9 cellular contexts compared by ENCODE assay signal in the genomic region with DNA sequence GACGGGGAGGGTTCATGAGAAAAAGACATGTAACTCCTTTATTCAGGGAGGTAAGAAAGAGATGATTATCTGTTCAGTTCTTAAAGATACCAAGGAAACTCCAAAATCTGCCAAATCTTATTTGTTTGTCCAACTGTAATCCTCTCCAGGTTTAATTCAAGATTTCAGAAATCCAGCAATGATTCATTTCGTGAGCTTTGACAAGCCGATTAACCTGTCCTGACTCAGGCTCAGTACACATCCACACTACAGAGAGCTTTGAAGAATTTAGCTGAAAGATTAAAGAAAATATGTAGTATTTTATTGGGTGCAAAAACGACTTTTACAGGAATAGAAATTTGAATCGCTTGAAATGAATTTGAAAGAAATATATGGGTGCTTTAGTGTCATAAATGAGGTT. TPM values are rescaled to one million over a fixed set of nuclear protein-coding genes. Genes with fewer than 3 reads are reported as not detected.
DNase-seq lines count a peak whose midpoint lies in the region; ATAC-seq, FAIRE-seq and TF ChIP-seq lines count a peak whose summit lies in the region.
"Had no signal": no experiment of that assay in that cellular context is flagged by ENCODE, and none has a peak within 500 bp of the region (broad histone marks: within the 10 kb centered on the region; RNA-seq: fewer than 3 reads in every experiment).

No MANE protein-coding gene starts in this region.

- no peak for DNase-seq in HepG2 (ENCODE audit: low spot score)
- DNase-seq in right lobe of liver: no peak
- DNase-seq in astrocyte of the cerebellum (ENCODE audit: low read depth): no peak
- no peak for DNase-seq in mesenchymal stem cell
- DNase-seq in NCI-H2107 treated with DMSO at 0.1 percent for 48 hours (lab: John Stamatoyannopoulos, UW; ENCODE audit: unreplicated experiment): no peak
- DNase-seq in activated CD4-positive, CD25-positive, alpha-beta regulatory T cell (lab: John Stamatoyannopoulos, UW): no peak
- no peak for DNase-seq in H4 (ENCODE audit: low spot score)
- DNase-seq in NCI-H128 (lab: John Stamatoyannopoulos, UW; ENCODE audit: unreplicated experiment): no peak
- DNase-seq: NCI-H446 treated with DMSO at 0.1 percent for 48 hours had no signal

- H3K4me2 ChIP-seq in HepG2 (ENCODE audit: low read depth, low read length) (peak overlapping the region; percentile 88), mesenchymal stem cell (ENCODE audit: low read length, poor library complexity, severe bottlenecking) (no peak overlapping the region)

- H3K27ac ChIP-seq in HepG2 (ENCODE audit: extremely low read length, insufficient read depth, low read length) (no peak overlapping the region), right lobe of liver (no peak overlapping the region), mesenchymal stem cell (ENCODE audit: low read length, poor library complexity, severe bottlenecking) (no peak overlapping the region)

- no peak overlapping the region for H3K14ac ChIP-seq in mesenchymal stem cell (ENCODE audit: low read length in 2 of 2)

- no peak overlapping the region for H3K23ac ChIP-seq in mesenchymal stem cell (ENCODE audit: low read length in 2 of 2)

- no peak overlapping the region for H2BK12ac ChIP-seq in mesenchymal stem cell (ENCODE audit: low read length in 2 of 2)

- TF ChIP-seq POLR2A in HepG2 (IDR thresholded peaks at IDR 0.05; ENCODE audit: insufficient read depth in 1 of 2, low read depth in 2 of 2, low read length in 2 of 2): no peak
- TF ChIP-seq POLR2A in right lobe of liver (IDR thresholded peaks at IDR 0.05): no peak

- H3K79me2 ChIP-seq in HepG2 (ENCODE audit: insufficient read depth, low read length): peaks cover 4% of the 10 kb centered on the region

- TF ChIP-seq EP300 in HepG2 (IDR thresholded peaks at IDR 0.05; ENCODE audit: low read depth in 2 of 2, low read length in 2 of 2) (no peak), HepG2 (CRISPR knock-in tag; IDR thresholded peaks at IDR 0.05; ENCODE audit: borderline replicate concordance) (no peak)

- no peak overlapping the region for H2AK5ac ChIP-seq in mesenchymal stem cell (ENCODE audit: low read length, severe bottlenecking)

- TF ChIP-seq CTCF in HepG2 (CRISPR knock-in tag; IDR thresholded peaks at IDR 0.05) (no peak), right lobe of liver (IDR thresholded peaks at IDR 0.05) (no peak), astrocyte of the cerebellum (IDR thresholded peaks at IDR 0.05; ENCODE audit: low read depth, low read length, missing control alignments) (no peak)

- H2BK15ac ChIP-seq in mesenchymal stem cell (ENCODE audit: low read depth, poor library complexity, severe bottlenecking): no peak overlapping the region

- no peak overlapping the region for H4K8ac ChIP-seq in mesenchymal stem cell (ENCODE audit: low read length)

- in situ Hi-C loops in HepG2 (cut with HindIII; ENCODE audit: extremely low pct_ligation_motif_present, low pct_unique_long_range_greater_than_20kb): no loop called here
- in situ Hi-C loops in astrocyte of the cerebellum (cut with HindIII; ENCODE audit: low sequenced_read_pairs): no loop called here

- no peak for TF ChIP-seq RAD21 in HepG2 (CRISPR knock-in tag; IDR thresholded peaks at IDR 0.05)

- POLR2A ChIA-PET in HepG2 (lab: Yijun Ruan, JAX): no interaction called here

- WGBS in HepG2 (ENCODE audit: low lambda C conversion rate): 56% methylated on average over 5 of the region's 5 CpGs
- 85% methylated on average over 5 of the region's 5 CpGs for WGBS in right lobe of liver (ENCODE audit: insufficient coverage, low coverage, low lambda C conversion rate, missing lambda C conversion rate)
- WGBS in mesenchymal stem cell: 92% methylated on average over 3 of the region's 5 CpGs

- H2AFZ ChIP-seq in HepG2 (ENCODE audit: low read length) (no peak overlapping the region), mesenchymal stem cell (ENCODE audit: low read depth, low read length) (no peak overlapping the region)

- H4K20me1 ChIP-seq in HepG2 (ENCODE audit: insufficient read depth, low read length): no peaks in the 10 kb centered on the region

- H2BK120ac ChIP-seq in mesenchymal stem cell (ENCODE audit: low read depth, low read length): no peak overlapping the region

- H3K9me3 ChIP-seq in HepG2 (ENCODE audit: low read length) (no peaks in the 10 kb centered on the region), right lobe of liver (no peaks in the 10 kb centered on the region), mesenchymal stem cell (ENCODE audit: control insufficient read depth, low read length) (no peaks in the 10 kb centered on the region)

- no peak overlapping the region for H4K91ac ChIP-seq in mesenchymal stem cell (ENCODE audit: low read length)

- H2BK5ac ChIP-seq in mesenchymal stem cell (ENCODE audit: low read depth, low read length, poor library complexity, severe bottlenecking): no peak overlapping the region

- no peak overlapping the region for H3K18ac ChIP-seq in mesenchymal stem cell (ENCODE audit: low read depth in 1 of 2, low read length in 2 of 2)

- H3K4me1 ChIP-seq in HepG2 (ENCODE audit: insufficient read depth, low read length) (peaks cover 31% of the 10 kb centered on the region), right lobe of liver (peaks cover 0 to 8% (median 0%) of the 10 kb centered on the region in 4 donors), mesenchymal stem cell (ENCODE audit: control insufficient read depth, insufficient read depth, low read depth, low read length) (no peaks in the 10 kb centered on the region)

- H3K4me3 ChIP-seq in HepG2 (replicated peaks in 1 of 3; ENCODE audit: insufficient read depth in 1 of 3, low read depth in 2 of 3, low read length in 3 of 3) (peak overlapping the region; percentile 76 to 87 (median 83); a peak in 5 of 6 replicates), right lobe of liver (peak overlapping the region in 1 of 3 donors; percentile 85), astrocyte of the cerebellum (ENCODE audit: low read depth, low read length) (peak overlapping the region; percentile 78), mesenchymal stem cell (ENCODE audit: insufficient read depth in 1 of 2, low read depth in 1 of 2, low read length in 2 of 2) (peak overlapping the region in 1 of 2 experiments; percentile 93)

- no peak for FAIRE-seq in HepG2 (lab: Jason Lieb, UNC)

- peaks cover 10% of the 10 kb centered on the region for H3K79me1 ChIP-seq in mesenchymal stem cell (replicated peaks; ENCODE audit: low read length, poor library complexity, severe bottlenecking)

- no peaks in the 10 kb centered on the region for H3K36me3 ChIP-seq in HepG2 (replicated peaks in 1 of 2; ENCODE audit: control insufficient read depth in 1 of 2, insufficient read depth in 2 of 2, low read length in 2 of 2)
- no peaks in the 10 kb centered on the region for H3K36me3 ChIP-seq in right lobe of liver
- H3K36me3 ChIP-seq in mesenchymal stem cell (ENCODE audit: control insufficient read depth in 1 of 2, insufficient read depth in 2 of 2, low read depth in 1 of 2, low read length in 2 of 2): peaks cover 0 to 11% of the 10 kb centered on the region in 2 experiments

- ATAC-seq in HepG2: no peak
- ATAC-seq in right lobe of liver: no peak

- no peak overlapping the region for H3K4ac ChIP-seq in mesenchymal stem cell (ENCODE audit: low read depth in 1 of 2, low read length in 2 of 2)

- H3K9ac ChIP-seq in HepG2 (ENCODE audit: insufficient read depth, low read depth, low read length) (peak overlapping the region; percentile 80), mesenchymal stem cell (ENCODE audit: low read length) (peak overlapping the region; percentile 91)

- BruUV-seq in HepG2 (replicated peaks; lab: Mats Ljungman, UMichigan): no TSS peak

- CTCF ChIA-PET in HepG2 (lab: Yijun Ruan, JAX; ENCODE audit: low intra/inter-chr PET ratio, low total read pairs): no interaction called here

- intact Hi-C loops in HepG2 (cut with micrococcal nuclease; ENCODE audit: unreplicated experiment): no loop called here
- intact Hi-C loops in right lobe of liver (cut with DNase I): no loop called here

- H3K27me3 ChIP-seq in HepG2 (ENCODE audit: control insufficient read depth in 1 of 2, insufficient read depth in 2 of 2, low read length in 2 of 2): no peaks in the 10 kb centered on the region; a peak in 1 of 5 replicates
- no peaks in the 10 kb centered on the region for H3K27me3 ChIP-seq in right lobe of liver
- no peaks in the 10 kb centered on the region for H3K27me3 ChIP-seq in mesenchymal stem cell (ENCODE audit: control insufficient read depth in 1 of 2, insufficient read depth in 1 of 2, low read length in 2 of 2)

TF ChIP-seq in HepG2, 621 proteins besides CTCF, POLR2A, EP300 and RAD21:
- TF ChIP-seq ZZZ3 (CRISPR knock-in tag; IDR thresholded peaks at IDR 0.05; ENCODE audit: borderline replicate concordance): no peak
- 0 out of 2 replicates have a peak, but pooled peaks have one; percentile 7 for TF ChIP-seq RBFOX2 (IDR thresholded peaks at IDR 0.05; ENCODE audit: low read depth, low read length)

RNA-seq across cellular contexts. Expression of a gene that starts 1.1 kb away (rescaled TPM):
- total RNA-seq in HepG2 (2016; rRNA removed; fragmentation: Illumina TruSeq; extraction: Trizol) (22.3 and 26.5 TPM in 2 replicates), right lobe of liver (10 to 100 TPM in 1 of 6 experiments, 1 to 10 TPM in 5; 7.2 to 15.3 (median 9.0) TPM)
- total RNA-seq in HepG2 (2016; cell fraction: cytosol; rRNA removed; fragmentation: Illumina TruSeq; extraction: Trizol; ENCODE audit: low read depth): 123 and 142 TPM in 2 replicates
- total RNA-seq in HepG2 (2016; cell fraction: insoluble cytoplasmic fraction; rRNA removed; fragmentation: Illumina TruSeq; extraction: Trizol): 24.8 and 24.9 TPM in 2 replicates
- total RNA-seq in HepG2 (2016; cell fraction: membrane; rRNA removed; fragmentation: Illumina TruSeq; extraction: Trizol): 41.1 and 45.7 TPM in 2 replicates
- 21.2 and 24.6 TPM in 2 replicates for total RNA-seq in HepG2 (2016; cell fraction: nucleus; rRNA removed; fragmentation: Illumina TruSeq; extraction: Trizol)
- 7.6 and 9.6 TPM in 2 replicates for polyA plus RNA-seq in HepG2 (2011; rRNA removed)
- polyA plus RNA-seq in HepG2 (2011; cell fraction: cytosol; rRNA removed): 8.1 and 9.2 TPM in 2 replicates
- polyA plus RNA-seq in HepG2 (2011; cell fraction: nucleus; rRNA removed): 4.7 and 6.1 TPM in 2 replicates
- polyA plus RNA-seq in HepG2 (2012): 10.5 and 15.9 TPM in 2 replicates
- 7.2 and 9.7 TPM in 2 replicates for polyA plus RNA-seq in HepG2 (2016; cell fraction: cytosol; fragmentation: Illumina TruSeq; extraction: Trizol; ENCODE audit: low read depth)
- polyA plus RNA-seq in HepG2 (2016; cell fraction: insoluble cytoplasmic fraction; fragmentation: Illumina TruSeq; extraction: Trizol; ENCODE audit: low read depth): 25.7 and 30.8 TPM in 2 replicates
- 11.7 and 12.5 TPM in 2 replicates for polyA plus RNA-seq in HepG2 (2016; cell fraction: membrane; fragmentation: Illumina TruSeq; extraction: Trizol; ENCODE audit: low read depth)
- polyA plus RNA-seq in HepG2 (2016; cell fraction: nucleus; fragmentation: Illumina TruSeq; extraction: Trizol; ENCODE audit: insufficient read depth, low read depth): 23.4 and 24.3 TPM in 2 replicates
- polyA minus RNA-seq in HepG2 (2011; rRNA and poly(A)+ RNA removed; ENCODE audit: low replicate concordance): 1.3 and 3.1 TPM in 2 replicates
- 10.3 and 11.1 TPM in 2 replicates for polyA minus RNA-seq in HepG2 (2011; cell fraction: cytosol; rRNA and poly(A)+ RNA removed)
- 21.1 and 29.0 TPM in 2 replicates for polyA minus RNA-seq in HepG2 (2011; cell fraction: nucleus; rRNA and poly(A)+ RNA removed)
- 17.9 TPM for polyA plus RNA-seq in mesenchymal stem cell (2013, experiment 1 of 2)
- 18.4 TPM for polyA plus RNA-seq in mesenchymal stem cell (2013, experiment 2 of 2)
- 24.8 and 25.1 TPM in 2 replicates for total RNA-seq in H4 (2014; rRNA removed; shearing (Covaris generic))
